Comparison of ENCODE assay signal across 12 cellular contexts in genomic region chr12:80216890-80217559, GRCh38.
DNase-seq lines count a peak whose midpoint lies in the region; ATAC-seq and TF ChIP-seq lines count a peak whose summit lies in the region.
"Had no signal": no experiment of that assay in that cellular context is flagged by ENCODE, and none has a peak within 500 bp of the region (broad histone marks: within the 10 kb centered on the region; RNA-seq: fewer than 3 reads in every experiment).

No MANE protein-coding gene starts in this region.

- H3K9me3 Mint-ChIP-seq in CD4-positive, alpha-beta T cell: no peaks in the 10 kb centered on the region
- H3K9me3 Mint-ChIP-seq: brain had no signal

- DNase-seq in NCI-H524 treated with DMSO at 0.1 percent for 48 hours (lab: John Stamatoyannopoulos, UW) (peak; percentile 32), sciatic nerve (ENCODE audit: low spot score) (no peak), epidermal melanocyte (ENCODE audit: insufficient read length, low spot score) (no peak), NCI-H1417 (lab: John Stamatoyannopoulos, UW) (no peak)
- DNase-seq in CD4-positive, alpha-beta T cell: no peak
- DNase-seq: activated CD8-positive, alpha-beta memory T cell treated with anti-CD3 and anti-CD28 coated beads, Interleukin-2, amount 50 U/mL, for 48 hours; NCI-H2081 had no signal

- H3K4me3 ChIP-seq in mesodermal cell (ENCODE audit: extremely low read depth, insufficient read depth, low read length, poor library complexity, severe bottlenecking): no peak overlapping the region

- H3K4me3 Mint-ChIP-seq in CD4-positive, alpha-beta T cell: no peak overlapping the region

- H3K27me3 Mint-ChIP-seq in CD4-positive, alpha-beta T cell: peaks cover 21% of the 10 kb centered on the region
- H3K27me3 Mint-ChIP-seq: brain had no signal

- H3K36me3 ChIP-seq in mesodermal cell (ENCODE audit: control insufficient read depth, insufficient read depth, low read length): no peaks in the 10 kb centered on the region

- H3K36me3 Mint-ChIP-seq in CD4-positive, alpha-beta T cell (ENCODE audit: low read depth): no peaks in the 10 kb centered on the region
- H3K36me3 Mint-ChIP-seq: brain had no signal

- H3K4me1 ChIP-seq in mesodermal cell (ENCODE audit: control insufficient read depth, insufficient read depth, low read length, poor library complexity, severe bottlenecking): peaks cover 50% of the 10 kb centered on the region

- no peaks in the 10 kb centered on the region for H3K4me1 Mint-ChIP-seq in CD4-positive, alpha-beta T cell (ENCODE audit: low read depth)

- TF ChIP-seq CTCF in CD4-positive, alpha-beta T cell (IDR thresholded peaks at IDR 0.05): no peak

- intact Hi-C loops in sciatic nerve (cut with DNase I): no loop called here
- intact Hi-C loops in CD4-positive, alpha-beta T cell (cut with DNase I, micrococcal nuclease): no loop called here

- H3K9me3 ChIP-seq in mesodermal cell (ENCODE audit: control insufficient read depth, low read length): no peaks in the 10 kb centered on the region
- no peaks in the 10 kb centered on the region for H3K9me3 ChIP-seq in CD4-positive, alpha-beta T cell (ENCODE audit: control insufficient read depth, low read length)

- peak; percentile 92 for ATAC-seq in GM18519 (IDR thresholded peaks at IDR 0.05; ENCODE audit: low FRiP score, unreplicated experiment)
- ATAC-seq in HG02759 (IDR thresholded peaks at IDR 0.05; ENCODE audit: unreplicated experiment): peak; percentile 41
- no peak for ATAC-seq in sciatic nerve
- ATAC-seq in CD4-positive, alpha-beta T cell (ENCODE audit: poor library complexity): no peak
- ATAC-seq: left lobe of liver had no signal

- CTCF ChIA-PET in CD4-positive, alpha-beta T cell (lab: Charles Lee): no interaction called here

- peak overlapping the region; percentile 6 for H3K27ac ChIP-seq in mesodermal cell (ENCODE audit: low read depth, low read length, severe bottlenecking)
- no peak overlapping the region for H3K27ac ChIP-seq in CD4-positive, alpha-beta T cell (ENCODE audit: low read depth, low read length)

- no peaks in the 10 kb centered on the region for H3K27me3 ChIP-seq in CD4-positive, alpha-beta T cell (ENCODE audit: control insufficient read depth, insufficient read depth, low read length)

- POLR2A ChIA-PET in CD4-positive, alpha-beta T cell (lab: Charles Lee): no interaction called here

- WGBS in mesodermal cell (ENCODE audit: insufficient coverage in 2 of 2), 2 experiments: 66 to 75% methylated on average over 3 to 4 of the region's 6 CpGs

- H3K27ac Mint-ChIP-seq in CD4-positive, alpha-beta T cell: no peak overlapping the region

Comparison
In these comparisons a context has a peak if more than half of its experiments do, and no peak if none do; other contexts are left out.
1. ATAC-seq: peak in GM18519 (single experiment) and HG02759 (single experiment); none in sciatic nerve (single experiment) and CD4-positive, alpha-beta T cell (single experiment).